Comparison of ENCODE assay signal across 19 cellular contexts in the genomic region with DNA sequence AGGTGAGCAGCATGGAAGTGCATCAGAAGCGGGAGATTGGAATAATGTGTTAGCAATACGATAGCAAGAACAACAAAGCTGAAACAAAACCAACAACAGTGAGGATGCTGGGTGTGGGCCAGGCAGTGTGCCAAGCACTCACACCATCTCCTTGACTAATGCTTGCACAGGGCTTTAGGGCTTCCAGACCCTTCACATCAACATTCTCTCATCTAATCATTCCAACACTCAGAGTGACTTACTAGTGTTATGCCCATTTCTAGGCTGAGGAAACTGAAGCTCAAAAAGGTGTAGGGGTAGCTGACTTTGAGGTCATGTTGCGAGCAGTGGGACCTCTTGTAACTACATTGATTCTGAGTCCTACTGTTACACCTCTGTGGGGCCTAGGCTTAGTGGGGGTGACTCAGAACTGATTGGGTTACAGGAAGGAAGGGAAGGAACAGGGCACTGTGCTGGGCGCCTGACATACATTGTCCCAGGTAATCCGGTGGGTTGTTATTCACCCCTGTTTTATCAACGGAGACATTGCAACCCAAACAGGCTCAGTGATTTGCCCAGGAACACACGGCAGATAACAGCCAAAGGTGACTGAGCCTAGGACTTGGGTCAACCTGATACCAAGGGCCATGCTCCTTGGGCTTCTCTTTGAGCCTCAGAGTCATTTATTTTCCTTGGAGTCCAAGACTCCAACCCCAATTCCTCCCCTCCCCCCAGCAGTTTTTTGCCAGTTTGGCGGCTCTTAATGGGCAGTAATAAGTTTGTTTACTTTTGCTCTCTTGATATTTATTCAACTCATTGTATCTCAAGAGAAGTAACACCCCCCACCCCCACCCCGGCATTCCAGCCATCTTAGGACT. TPM values are rescaled to one million over a fixed set of nuclear protein-coding genes. Genes with fewer than 3 reads are reported as not detected.
DNase-seq lines count a peak whose midpoint lies in the region; ATAC-seq, FAIRE-seq and TF ChIP-seq lines count a peak whose summit lies in the region.
"Had no signal": no experiment of that assay in that cellular context is flagged by ENCODE, and none has a peak within 500 bp of the region (broad histone marks: within the 10 kb centered on the region; RNA-seq: fewer than 3 reads in every experiment).

No MANE protein-coding gene starts in this region.

- H3K4me3 ChIP-seq in HEK293 (ENCODE audit: low read depth, low read length) = no peak overlapping the region
- H3K4me3 ChIP-seq in PC-3 (ENCODE audit: low read length) = no peak overlapping the region
- H3K4me3 ChIP-seq in fibroblast of mammary gland (ENCODE audit: control insufficient read depth, low read depth, low read length) = no peak overlapping the region
- no peak overlapping the region for H3K4me3 ChIP-seq in sigmoid colon
- no peak overlapping the region for H3K4me3 ChIP-seq in Karpas-422 (ENCODE audit: low read length)
- H3K4me3 ChIP-seq: BLaER1, dorsolateral prefrontal cortex, neural progenitor cell had no signal

- H3K9ac ChIP-seq in PC-3 (ENCODE audit: low read length) (no peak overlapping the region), Karpas-422 (ENCODE audit: low read length) (no peak overlapping the region)
- H3K9ac ChIP-seq: BLaER1, neural progenitor cell had no signal

- no peaks in the 10 kb centered on the region for H3K9me2 ChIP-seq in PC-3 (replicated peaks; ENCODE audit: low read length)
- no peaks in the 10 kb centered on the region for H3K9me2 ChIP-seq in Karpas-422 (replicated peaks; ENCODE audit: insufficient read depth, low read length)

- intact Hi-C loops in PC-3 (cut with micrococcal nuclease) = no loop called here
- intact Hi-C loops in sigmoid colon (cut with DNase I) = no loop called here

- peak; percentile 61 for DNase-seq in PC-3
- DNase-seq in fibroblast of mammary gland (ENCODE audit: low read depth) = peak; percentile 39
- DNase-seq in sigmoid colon = no peak
- DNase-seq in Karpas-422 = no peak
- no peak for DNase-seq in urothelium cell line (ENCODE audit: low spot score)
- DNase-seq in stimulated activated CD4-positive, alpha-beta T cell treated with anti-CD3 and anti-CD28 coated beads, Interleukin-4, amount 100 ng/mL, for 24 hours = no peak
- no peak for DNase-seq in retina
- DNase-seq: activated CD4-positive, alpha-beta T cell treated with anti-CD3 and anti-CD28 coated beads for 36 hours; activated naive CD4-positive, alpha-beta T cell treated with Interleukin-2 at 50 U/mL for 16 hours; DND-41; NCI-H1092; NCI-H2227 treated with DMSO at 0.1 percent for 48 hours; RPMI8226 had no signal

- FAIRE-seq in urothelium cell line (lab: Jason Lieb, UNC) = no peak

- H3F3A ChIP-seq in PC-3 (ENCODE audit: low read length, unreplicated experiment) = no peaks in the 10 kb centered on the region

- no peak overlapping the region for H2AFZ ChIP-seq in PC-3 (ENCODE audit: low read length)
- no peak overlapping the region for H2AFZ ChIP-seq in Karpas-422 (ENCODE audit: low read length)
- H2AFZ ChIP-seq: neural progenitor cell had no signal

- H3K36me3 ChIP-seq in HEK293 (ENCODE audit: control insufficient read depth in 2 of 2, insufficient read depth in 1 of 2, low read length in 2 of 2) = no peaks in the 10 kb centered on the region
- H3K36me3 ChIP-seq in PC-3 (ENCODE audit: low read depth, low read length) = no peaks in the 10 kb centered on the region
- H3K36me3 ChIP-seq in sigmoid colon = peaks cover 0 to 6% (median 2%) of the 10 kb centered on the region in 4 donors
- no peaks in the 10 kb centered on the region for H3K36me3 ChIP-seq in Karpas-422 (ENCODE audit: insufficient read depth, low read length)
- H3K36me3 ChIP-seq: neural progenitor cell had no signal

- POLR2A ChIA-PET in HEK293 (lab: Yijun Ruan, JAX) = no interaction called here
- POLR2A ChIA-PET in PC-3 (lab: Charles Lee; ENCODE audit: unreplicated experiment) = interaction anchor here (0.5 kb wide), 1 partner anchor 147 kb away, joined by 15 read pairs; no protein-coding TSS in a partner anchor

- TF ChIP-seq POLR2A in sigmoid colon (IDR thresholded peaks at IDR 0.05) = no peak

- BruUV-seq in PC-3 (replicated peaks; lab: Mats Ljungman, UMichigan) = no TSS peak

- H3K4me2 ChIP-seq in PC-3 (ENCODE audit: low read length) (peak overlapping the region; percentile 56), Karpas-422 (ENCODE audit: low read depth, low read length, poor library complexity, severe bottlenecking) (no peak overlapping the region)
- H3K4me2 ChIP-seq: BLaER1, neural progenitor cell had no signal

- 89 to 90% methylated on average over 9 of the region's 9 CpGs for WGBS in sigmoid colon, 2 donors

- ATAC-seq in PC-3 = peak; percentile 56
- ATAC-seq: activated CD4-positive, alpha-beta T cell treated with anti-CD3 and anti-CD28 coated beads for 36 hours; stimulated activated effector memory CD8-positive, alpha-beta T cell treated with anti-CD3 and anti-CD28 coated beads, Interleukin-12 subunit alpha, Interleukin-12 subunit beta, amount 100 ng/mL, for 72 hours had no signal

- CTCF ChIA-PET in HEK293 (lab: Yijun Ruan, JAX) = interaction anchor here (0.7 kb wide), 2 partner anchors 15 to 160 kb away, joined by 3 to 4 read pairs; no protein-coding TSS in a partner anchor
- CTCF ChIA-PET in PC-3 (lab: Charles Lee) = no interaction called here

- H3K4me1 ChIP-seq in HEK293 (ENCODE audit: control insufficient read depth, insufficient read depth, low read length) (peaks cover 10% of the 10 kb centered on the region), PC-3 (ENCODE audit: insufficient read depth, low read length) (peaks cover 29% of the 10 kb centered on the region), sigmoid colon (peaks cover 0 to 100% (median 72%) of the 10 kb centered on the region in 4 donors), Karpas-422 (ENCODE audit: low read length) (no peaks in the 10 kb centered on the region)

- TF ChIP-seq CTCF in HEK293 (tag by site-specific recombination; IDR thresholded peaks at IDR 0.05) (no peak), PC-3 (conservative IDR thresholded peaks at IDR 0.05; ENCODE audit: low read depth, low read length) (no peak), fibroblast of mammary gland (conservative IDR thresholded peaks at IDR 0.05; ENCODE audit: control insufficient read depth, insufficient read depth, low read depth, low read length) (no peak), sigmoid colon (IDR thresholded peaks at IDR 0.05) (no peak)

- no peak for TF ChIP-seq EP300 in sigmoid colon (IDR thresholded peaks at IDR 0.05)

- H3K27ac ChIP-seq in HEK293 (ENCODE audit: extremely low read depth, low read depth, low read length) (no peak overlapping the region), PC-3 (ENCODE audit: low read length) (peak overlapping the region; percentile 46), sigmoid colon (peak overlapping the region in 3 of 4 donors; percentile 41 to 95 (median 87)), Karpas-422 (ENCODE audit: low read length) (no peak overlapping the region)
- H3K27ac ChIP-seq: BLaER1, neural progenitor cell had no signal

- no peaks in the 10 kb centered on the region for H3K79me2 ChIP-seq in PC-3 (ENCODE audit: low read length)
- no peaks in the 10 kb centered on the region for H3K79me2 ChIP-seq in Karpas-422 (ENCODE audit: low read length)

- H3K27me3 ChIP-seq in PC-3 (ENCODE audit: low read length) (no peaks in the 10 kb centered on the region), sigmoid colon (no peaks in the 10 kb centered on the region), Karpas-422 (ENCODE audit: low read length) (no peaks in the 10 kb centered on the region)
- H3K27me3 ChIP-seq: BLaER1, dorsolateral prefrontal cortex, neural progenitor cell had no signal

- H4K20me1 ChIP-seq in PC-3 (ENCODE audit: low read length) = no peaks in the 10 kb centered on the region
- peaks cover 14% of the 10 kb centered on the region; the same call in 1 of the 2 replicates for H4K20me1 ChIP-seq in Karpas-422 (ENCODE audit: insufficient read depth, low read depth, low read length)

- H3K9me3 ChIP-seq in HEK293 (ENCODE audit: control insufficient read depth, insufficient read depth, low read depth, low read length) (no peaks in the 10 kb centered on the region), PC-3 (ENCODE audit: low read length) (no peaks in the 10 kb centered on the region), sigmoid colon (no peaks in the 10 kb centered on the region), Karpas-422 (ENCODE audit: low read length) (no peaks in the 10 kb centered on the region)
- H3K9me3 ChIP-seq: BLaER1 had no signal

TF ChIP-seq in HEK293, 187 proteins besides CTCF, POLR2A, EP300 and RAD21:
- TF ChIP-seq ZNF600 (tag by site-specific recombination; IDR thresholded peaks at IDR 0.05) (peak; percentile 31; the same call in 1 of the 2 replicates), ZNF629 (tag by site-specific recombination; IDR thresholded peaks at IDR 0.05) (0 out of 2 replicates have a peak, but pooled peaks have one; percentile 11), SP2 (tag by site-specific recombination; IDR thresholded peaks at IDR 0.05) (no peak)
TF ChIP-seq in HEK293: peak in this region for 2.

RNA-seq across cellular contexts. Expression of a gene that starts 9.5 kb away (rescaled TPM):
- total RNA-seq in PC-3 (2014; rRNA removed) (0.07 and 0.75 TPM in 2 replicates), sigmoid colon (100 to 1,000 TPM in 1 of 4 donors, 10 to 100 TPM in 3; 50.5 to 112 (median 78.8) TPM)
- polyA plus RNA-seq in sigmoid colon = 10 to 100 TPM in 1 of 3 donors, 1 to 10 TPM in 1, under 1 TPM in 1; 0.69 to 14.7 (median 9.6) TPM
- total RNA-seq in Karpas-422 (2014; rRNA removed; shearing (Covaris generic); ENCODE audit: low replicate concordance) = not detected in 2 replicates
- total RNA-seq: activated CD4-positive, alpha-beta T cell treated with anti-CD3 and anti-CD28 coated beads for 36 hours; T-helper 1 cell treated with Interleukin-12 subunit alpha and Interleukin-12 subunit beta and Interleukin-4 antibody, amounts not matched to agents 30 ng/mL and 1 ng/mL, for 36 hours had no signal

Comparison
In these comparisons a context has a peak if more than half of its experiments do, and no peak if none do; other contexts are left out.
1. H3K27ac ChIP-seq: peak in PC-3 (single experiment) and sigmoid colon (3 of 4); none in HEK293 (single experiment) and Karpas-422 (single experiment).
2. DNase-seq: peak in PC-3 (single experiment) and fibroblast of mammary gland (single experiment); none in sigmoid colon (single experiment), Karpas-422 (single experiment), urothelium cell line (single experiment), stimulated activated CD4-positive, alpha-beta T cell treated with anti-CD3 and anti-CD28 coated beads, Interleukin-4, amount 100 ng/mL, for 24 hours (single experiment) and retina (single experiment).
3. RNA of a gene that starts 9.5 kb away (total RNA-seq): 50.5 to 112 TPM in sigmoid colon; 0.07 to 0.75 TPM in PC-3 and not detected in Karpas-422; every median in the first group is over 10 times any median in the second.